1 cellular context compared by ENCODE assay signal in the genomic region with DNA sequence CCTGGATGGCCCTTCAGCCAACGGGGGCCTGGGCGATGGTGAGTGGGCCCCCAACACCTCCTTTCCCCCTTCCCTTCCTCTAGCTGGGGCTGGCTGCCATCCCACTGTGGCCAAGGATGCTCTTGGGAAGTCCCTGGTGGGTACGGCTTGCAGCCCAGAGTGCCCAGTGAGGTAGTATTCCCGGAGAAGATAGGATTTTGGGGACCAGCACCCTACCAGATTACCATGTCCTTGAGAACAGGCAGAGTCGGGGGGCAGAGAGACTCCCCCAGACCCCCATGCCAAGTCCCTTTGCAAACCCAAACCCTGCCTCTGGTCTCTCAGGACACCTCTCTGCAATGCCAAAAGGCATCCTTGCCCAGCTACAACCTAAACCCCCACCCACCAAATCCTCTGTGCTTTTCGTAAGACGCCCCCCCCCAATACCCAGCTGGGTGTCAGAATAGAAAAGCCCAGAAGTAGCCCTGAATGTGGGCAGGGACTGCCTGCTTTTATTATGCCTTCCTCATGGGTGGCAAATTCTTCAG.
TF ChIP-seq lines count a peak whose summit lies in the region.

No MANE protein-coding gene starts in this region.

TF ChIP-seq in HCT116, 20 proteins besides CTCF, POLR2A, EP300 and RAD21:
- TF ChIP-seq, protein P1, sequence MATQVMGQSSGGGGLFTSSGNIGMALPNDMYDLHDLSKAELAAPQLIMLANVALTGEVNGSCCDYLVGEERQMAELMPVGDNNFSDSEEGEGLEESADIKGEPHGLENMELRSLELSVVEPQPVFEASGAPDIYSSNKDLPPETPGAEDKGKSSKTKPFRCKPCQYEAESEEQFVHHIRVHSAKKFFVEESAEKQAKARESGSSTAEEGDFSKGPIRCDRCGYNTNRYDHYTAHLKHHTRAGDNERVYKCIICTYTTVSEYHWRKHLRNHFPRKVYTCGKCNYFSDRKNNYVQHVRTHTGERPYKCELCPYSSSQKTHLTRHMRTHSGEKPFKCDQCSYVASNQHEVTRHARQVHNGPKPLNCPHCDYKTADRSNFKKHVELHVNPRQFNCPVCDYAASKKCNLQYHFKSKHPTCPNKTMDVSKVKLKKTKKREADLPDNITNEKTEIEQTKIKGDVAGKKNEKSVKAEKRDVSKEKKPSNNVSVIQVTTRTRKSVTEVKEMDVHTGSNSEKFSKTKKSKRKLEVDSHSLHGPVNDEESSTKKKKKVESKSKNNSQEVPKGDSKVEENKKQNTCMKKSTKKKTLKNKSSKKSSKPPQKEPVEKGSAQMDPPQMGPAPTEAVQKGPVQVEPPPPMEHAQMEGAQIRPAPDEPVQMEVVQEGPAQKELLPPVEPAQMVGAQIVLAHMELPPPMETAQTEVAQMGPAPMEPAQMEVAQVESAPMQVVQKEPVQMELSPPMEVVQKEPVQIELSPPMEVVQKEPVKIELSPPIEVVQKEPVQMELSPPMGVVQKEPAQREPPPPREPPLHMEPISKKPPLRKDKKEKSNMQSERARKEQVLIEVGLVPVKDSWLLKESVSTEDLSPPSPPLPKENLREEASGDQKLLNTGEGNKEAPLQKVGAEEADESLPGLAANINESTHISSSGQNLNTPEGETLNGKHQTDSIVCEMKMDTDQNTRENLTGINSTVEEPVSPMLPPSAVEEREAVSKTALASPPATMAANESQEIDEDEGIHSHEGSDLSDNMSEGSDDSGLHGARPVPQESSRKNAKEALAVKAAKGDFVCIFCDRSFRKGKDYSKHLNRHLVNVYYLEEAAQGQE (IDR thresholded peaks at IDR 0.05; ENCODE audit: low read depth): no peak
- no peak for TF ChIP-seq EZH2 (IDR thresholded peaks at IDR 0.05)
- TF ChIP-seq, protein P2, sequence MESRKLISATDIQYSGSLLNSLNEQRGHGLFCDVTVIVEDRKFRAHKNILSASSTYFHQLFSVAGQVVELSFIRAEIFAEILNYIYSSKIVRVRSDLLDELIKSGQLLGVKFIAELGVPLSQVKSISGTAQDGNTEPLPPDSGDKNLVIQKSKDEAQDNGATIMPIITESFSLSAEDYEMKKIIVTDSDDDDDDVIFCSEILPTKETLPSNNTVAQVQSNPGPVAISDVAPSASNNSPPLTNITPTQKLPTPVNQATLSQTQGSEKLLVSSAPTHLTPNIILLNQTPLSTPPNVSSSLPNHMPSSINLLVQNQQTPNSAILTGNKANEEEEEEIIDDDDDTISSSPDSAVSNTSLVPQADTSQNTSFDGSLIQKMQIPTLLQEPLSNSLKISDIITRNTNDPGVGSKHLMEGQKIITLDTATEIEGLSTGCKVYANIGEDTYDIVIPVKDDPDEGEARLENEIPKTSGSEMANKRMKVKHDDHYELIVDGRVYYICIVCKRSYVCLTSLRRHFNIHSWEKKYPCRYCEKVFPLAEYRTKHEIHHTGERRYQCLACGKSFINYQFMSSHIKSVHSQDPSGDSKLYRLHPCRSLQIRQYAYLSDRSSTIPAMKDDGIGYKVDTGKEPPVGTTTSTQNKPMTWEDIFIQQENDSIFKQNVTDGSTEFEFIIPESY (IDR thresholded peaks at IDR 0.05; ENCODE audit: extremely low read depth, insufficient replicate concordance, low read length): no peak
